ENCODE assay signal across 8 cellular contexts in the genomic region with DNA sequence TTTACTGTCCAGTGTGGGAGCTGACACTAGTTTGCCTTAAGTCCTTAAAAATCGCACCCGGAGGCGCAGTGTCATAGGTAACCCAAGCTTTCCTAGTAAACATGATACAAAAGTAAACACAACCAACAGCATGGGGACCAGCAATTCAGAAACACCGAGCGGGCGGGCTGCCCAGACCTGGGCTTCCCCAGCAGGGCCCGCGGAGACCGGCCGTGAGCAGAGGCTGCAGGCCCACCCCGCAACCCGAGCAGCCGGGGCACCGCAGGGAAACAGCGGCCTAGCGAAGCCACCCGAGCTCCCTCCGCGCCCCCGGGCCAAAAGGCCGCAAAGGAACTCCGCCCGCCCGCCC. TPM values are rescaled to one million over a fixed set of nuclear protein-coding genes. Genes with fewer than 3 reads are reported as not detected.
DNase-seq lines count a peak whose midpoint lies in the region; ATAC-seq and TF ChIP-seq lines count a peak whose summit lies in the region.

No MANE protein-coding gene starts in this region.

- intact Hi-C loops in vagina (cut with DNase I), result loop anchor here (10.0 kb wide), 1 partner anchor 1342 kb away; a partner anchor contains a TSS

- H2AFZ ChIP-seq in DND-41 (ENCODE audit: low read depth, low read length), result peak overlapping the region; percentile 75

- H3K79me2 ChIP-seq in DND-41 (ENCODE audit: insufficient read depth, low read length), result peaks cover 48% of the 10 kb centered on the region

- H3K36me3 ChIP-seq in DND-41 (ENCODE audit: insufficient read depth, low read length) (peaks cover 21% of the 10 kb centered on the region; the same call in 1 of the 2 replicates), liver (ENCODE audit: control insufficient read depth in 4 of 4, insufficient read depth in 3 of 4, low read depth in 1 of 4, low read length in 3 of 4) (peaks cover 0 to 11% (median 0%) of the 10 kb centered on the region in 4 donors), vagina (peaks cover 0 to 5% of the 10 kb centered on the region in 2 donors)

- ATAC-seq in DND-41 (ENCODE audit: insufficient read depth, low read depth) (peak; percentile 61), GM21717 (IDR thresholded peaks at IDR 0.05; ENCODE audit: unreplicated experiment) (peak; percentile 52), GM21786 (IDR thresholded peaks at IDR 0.05; ENCODE audit: unreplicated experiment) (no peak)

- no peaks in the 10 kb centered on the region for H3K27me3 ChIP-seq in DND-41 (ENCODE audit: insufficient read depth, low read length, poor library complexity)
- no peaks in the 10 kb centered on the region for H3K27me3 ChIP-seq in liver (ENCODE audit: control insufficient read depth in 4 of 4, insufficient read depth in 4 of 4, low read length in 3 of 4)
- no peaks in the 10 kb centered on the region for H3K27me3 ChIP-seq in vagina

- H3K4me3 ChIP-seq in DND-41 (ENCODE audit: low read depth in 1 of 2, low read length in 2 of 2), result peak overlapping the region; percentile 51 to 71
- peak overlapping the region; percentile 76 for H3K4me3 ChIP-seq in Jurkat, Clone E6-1 (ENCODE audit: low read length)
- H3K4me3 ChIP-seq in astrocyte of the spinal cord (ENCODE audit: low read depth, low read length), result peak overlapping the region; percentile 68
- peak overlapping the region; percentile 57 to 97 (median 75) for H3K4me3 ChIP-seq in liver (ENCODE audit: low read depth in 1 of 3, low read length in 3 of 3)
- peak overlapping the region; percentile 63 to 75 for H3K4me3 ChIP-seq in vagina

- H3K27ac ChIP-seq in DND-41 (ENCODE audit: low read length), result peak overlapping the region; percentile 68
- peak overlapping the region; percentile 87 to 92 for H3K27ac ChIP-seq in liver (ENCODE audit: low read depth in 1 of 2, low read length in 2 of 2)
- peak overlapping the region; percentile 84 for H3K27ac ChIP-seq in vagina

- TF ChIP-seq CTCF in DND-41 (IDR thresholded peaks at IDR 0.05; ENCODE audit: borderline replicate concordance, extremely low read depth, low read length, poor library complexity, severe bottlenecking), result no peak
- no peak for TF ChIP-seq CTCF in astrocyte of the spinal cord (IDR thresholded peaks at IDR 0.05; ENCODE audit: low read depth, low read length)
- TF ChIP-seq CTCF in liver (IDR thresholded peaks at IDR 0.05; ENCODE audit: low read depth, low read length, missing input control), result no peak
- no peak for TF ChIP-seq CTCF in vagina (IDR thresholded peaks at IDR 0.05)

- H3K9ac ChIP-seq in DND-41 (ENCODE audit: low read depth, low read length) (peak overlapping the region; percentile 65), liver (ENCODE audit: low read depth in 1 of 2, low read length in 2 of 2) (peak overlapping the region; percentile 72 to 73)

- no peak for TF ChIP-seq POLR2A in vagina (IDR thresholded peaks at IDR 0.05)

- in situ Hi-C loops in astrocyte of the spinal cord (cut with HindIII; ENCODE audit: low sequenced_read_pairs), result no loop called here

- H3K9me3 ChIP-seq in DND-41 (ENCODE audit: insufficient read depth, low read length, severe bottlenecking) (no peaks in the 10 kb centered on the region), liver (ENCODE audit: control insufficient read depth in 4 of 4, low read length in 3 of 4) (no peaks in the 10 kb centered on the region), vagina (no peaks in the 10 kb centered on the region)

- WGBS in liver, result under 1% methylated on average over 24 of the region's 24 CpGs

- peak overlapping the region; percentile 68 for H3K4me2 ChIP-seq in DND-41 (ENCODE audit: insufficient read depth, low read length)

- TF ChIP-seq RAD21 in liver (IDR thresholded peaks at IDR 0.05), result no peak

- H3K4me1 ChIP-seq in DND-41 (ENCODE audit: insufficient read depth, low read length) (peaks cover 42% of the 10 kb centered on the region), liver (ENCODE audit: control insufficient read depth in 4 of 4, insufficient read depth in 4 of 4, low read length in 3 of 4) (peaks cover 0 to 18% (median 12%) of the 10 kb centered on the region in 4 donors), vagina (peaks cover 47% of the 10 kb centered on the region)

- no peaks in the 10 kb centered on the region for H4K20me1 ChIP-seq in DND-41 (ENCODE audit: insufficient read depth, low read length)

- no peak for DNase-seq in DND-41
- DNase-seq in Jurkat, Clone E6-1 (ENCODE audit: low read depth, low spot score), result peak; percentile 16
- DNase-seq in astrocyte of the spinal cord (ENCODE audit: low read depth, low spot score), result no peak
- DNase-seq in vagina (ENCODE audit: extremely low spot score in 2 of 2), result no peak
- DNase-seq in activated CD4-positive, CD25-positive, alpha-beta regulatory T cell treated with anti-CD3 and anti-CD28 coated beads, Interleukin-2, amount 50 U/mL, for 72 hours, result no peak

TF ChIP-seq in liver, 16 proteins besides CTCF, POLR2A, EP300 and RAD21:
- no peak for TF ChIP-seq JUND (IDR thresholded peaks at IDR 0.05)
- TF ChIP-seq, protein P1, sequence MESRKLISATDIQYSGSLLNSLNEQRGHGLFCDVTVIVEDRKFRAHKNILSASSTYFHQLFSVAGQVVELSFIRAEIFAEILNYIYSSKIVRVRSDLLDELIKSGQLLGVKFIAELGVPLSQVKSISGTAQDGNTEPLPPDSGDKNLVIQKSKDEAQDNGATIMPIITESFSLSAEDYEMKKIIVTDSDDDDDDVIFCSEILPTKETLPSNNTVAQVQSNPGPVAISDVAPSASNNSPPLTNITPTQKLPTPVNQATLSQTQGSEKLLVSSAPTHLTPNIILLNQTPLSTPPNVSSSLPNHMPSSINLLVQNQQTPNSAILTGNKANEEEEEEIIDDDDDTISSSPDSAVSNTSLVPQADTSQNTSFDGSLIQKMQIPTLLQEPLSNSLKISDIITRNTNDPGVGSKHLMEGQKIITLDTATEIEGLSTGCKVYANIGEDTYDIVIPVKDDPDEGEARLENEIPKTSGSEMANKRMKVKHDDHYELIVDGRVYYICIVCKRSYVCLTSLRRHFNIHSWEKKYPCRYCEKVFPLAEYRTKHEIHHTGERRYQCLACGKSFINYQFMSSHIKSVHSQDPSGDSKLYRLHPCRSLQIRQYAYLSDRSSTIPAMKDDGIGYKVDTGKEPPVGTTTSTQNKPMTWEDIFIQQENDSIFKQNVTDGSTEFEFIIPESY (IDR thresholded peaks at IDR 0.05), result no peak
- TF ChIP-seq YY1 (IDR thresholded peaks at IDR 0.05), result no peak
- TF ChIP-seq NR2F2 (IDR thresholded peaks at IDR 0.05), result no peak
- TF ChIP-seq FOXA1 (IDR thresholded peaks at IDR 0.05), result no peak
- TF ChIP-seq, protein P2, sequence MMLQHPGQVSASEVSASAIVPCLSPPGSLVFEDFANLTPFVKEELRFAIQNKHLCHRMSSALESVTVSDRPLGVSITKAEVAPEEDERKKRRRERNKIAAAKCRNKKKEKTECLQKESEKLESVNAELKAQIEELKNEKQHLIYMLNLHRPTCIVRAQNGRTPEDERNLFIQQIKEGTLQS (IDR thresholded peaks at IDR 0.05), result no peak
- no peak for TF ChIP-seq EGR1 (IDR thresholded peaks at IDR 0.05; ENCODE audit: low read depth in 2 of 2)
- TF ChIP-seq GABPA (IDR thresholded peaks at IDR 0.05 in 1 of 2, conservative IDR thresholded peaks at IDR 0.05 in 1 of 2), result no peak
- no peak for TF ChIP-seq HNF4A (conservative IDR thresholded peaks at IDR 0.05)
- no peak for TF ChIP-seq SP1 (IDR thresholded peaks at IDR 0.05)
- TF ChIP-seq FOXA2 (IDR thresholded peaks at IDR 0.05), result no peak
- no peak for TF ChIP-seq TAF1 (conservative IDR thresholded peaks at IDR 0.05)
TF ChIP-seq in liver: peak in this region for 0.

RNA-seq across cellular contexts. Expression of a gene that starts 0.3 kb away (rescaled TPM):
- 17.4 TPM for polyA plus RNA-seq in Jurkat, Clone E6-1 (2012; ENCODE audit: insufficient read depth, insufficient read length)
- total RNA-seq in liver (10 to 100 TPM; 20.4 to 25.3 TPM), vagina (40.5 TPM)
- polyA plus RNA-seq in liver, result 1 to 10 TPM; 2.0 to 5.0 TPM
